Comparison of ENCODE assay signal across 1 cellular context in genomic region chr19:43950834-43951626, GRCh38.
TF ChIP-seq lines count a peak whose summit lies in the region.

Gene ZNF221 (plus strand): TSS chr19:43951228. CDS start chr19:43962727, 11,499 bp downstream.

TF ChIP-seq in HepG2, 621 proteins besides CTCF, POLR2A, EP300 and RAD21 (continued from another document and continues in another):
- TF ChIP-seq, protein P1, sequence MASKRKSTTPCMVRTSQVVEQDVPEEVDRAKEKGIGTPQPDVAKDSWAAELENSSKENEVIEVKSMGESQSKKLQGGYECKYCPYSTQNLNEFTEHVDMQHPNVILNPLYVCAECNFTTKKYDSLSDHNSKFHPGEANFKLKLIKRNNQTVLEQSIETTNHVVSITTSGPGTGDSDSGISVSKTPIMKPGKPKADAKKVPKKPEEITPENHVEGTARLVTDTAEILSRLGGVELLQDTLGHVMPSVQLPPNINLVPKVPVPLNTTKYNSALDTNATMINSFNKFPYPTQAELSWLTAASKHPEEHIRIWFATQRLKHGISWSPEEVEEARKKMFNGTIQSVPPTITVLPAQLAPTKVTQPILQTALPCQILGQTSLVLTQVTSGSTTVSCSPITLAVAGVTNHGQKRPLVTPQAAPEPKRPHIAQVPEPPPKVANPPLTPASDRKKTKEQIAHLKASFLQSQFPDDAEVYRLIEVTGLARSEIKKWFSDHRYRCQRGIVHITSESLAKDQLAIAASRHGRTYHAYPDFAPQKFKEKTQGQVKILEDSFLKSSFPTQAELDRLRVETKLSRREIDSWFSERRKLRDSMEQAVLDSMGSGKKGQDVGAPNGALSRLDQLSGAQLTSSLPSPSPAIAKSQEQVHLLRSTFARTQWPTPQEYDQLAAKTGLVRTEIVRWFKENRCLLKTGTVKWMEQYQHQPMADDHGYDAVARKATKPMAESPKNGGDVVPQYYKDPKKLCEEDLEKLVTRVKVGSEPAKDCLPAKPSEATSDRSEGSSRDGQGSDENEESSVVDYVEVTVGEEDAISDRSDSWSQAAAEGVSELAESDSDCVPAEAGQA (IDR thresholded peaks at IDR 0.05; ENCODE audit: low read depth) = peak; percentile 64; the same call in 1 of the 2 replicates
- TF ChIP-seq, protein P1 (CRISPR knock-in tag; IDR thresholded peaks at IDR 0.05; ENCODE audit: borderline replicate concordance) = no peak
- no peak for TF ChIP-seq RNF2 (conservative IDR thresholded peaks at IDR 0.05; ENCODE audit: low read depth)
- no peak for TF ChIP-seq ZKSCAN8 (CRISPR knock-in tag; IDR thresholded peaks at IDR 0.05; ENCODE audit: borderline replicate concordance)
- TF ChIP-seq ZNF496 (CRISPR knock-in tag; IDR thresholded peaks at IDR 0.05; ENCODE audit: insufficient replicate concordance) = no peak
- TF ChIP-seq ZNF264 (CRISPR knock-in tag; IDR thresholded peaks at IDR 0.05) = no peak
- TF ChIP-seq SRSF4 (IDR thresholded peaks at IDR 0.05; ENCODE audit: low read depth, low read length, poor library complexity, severe bottlenecking) = no peak
- TF ChIP-seq, protein P2, sequence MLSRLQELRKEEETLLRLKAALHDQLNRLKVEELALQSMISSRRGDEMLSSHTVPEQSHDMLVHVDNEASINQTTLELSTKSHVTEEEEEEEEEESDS (CRISPR knock-in tag; IDR thresholded peaks at IDR 0.05; ENCODE audit: borderline replicate concordance) = no peak
- no peak for TF ChIP-seq GFI1 (CRISPR knock-in tag; IDR thresholded peaks at IDR 0.05; ENCODE audit: borderline replicate concordance)
- TF ChIP-seq HOXA7 (CRISPR knock-in tag; IDR thresholded peaks at IDR 0.05) = no peak
- TF ChIP-seq ZFY (CRISPR knock-in tag; IDR thresholded peaks at IDR 0.05) = peak; percentile 56; the same call in 1 of the 2 replicates
- no peak for TF ChIP-seq ZBTB8A (CRISPR knock-in tag; IDR thresholded peaks at IDR 0.05; ENCODE audit: borderline replicate concordance, low read depth)
- TF ChIP-seq RXRB (CRISPR knock-in tag; IDR thresholded peaks at IDR 0.05; ENCODE audit: borderline replicate concordance) = peak; percentile 55
- TF ChIP-seq, protein P3, sequence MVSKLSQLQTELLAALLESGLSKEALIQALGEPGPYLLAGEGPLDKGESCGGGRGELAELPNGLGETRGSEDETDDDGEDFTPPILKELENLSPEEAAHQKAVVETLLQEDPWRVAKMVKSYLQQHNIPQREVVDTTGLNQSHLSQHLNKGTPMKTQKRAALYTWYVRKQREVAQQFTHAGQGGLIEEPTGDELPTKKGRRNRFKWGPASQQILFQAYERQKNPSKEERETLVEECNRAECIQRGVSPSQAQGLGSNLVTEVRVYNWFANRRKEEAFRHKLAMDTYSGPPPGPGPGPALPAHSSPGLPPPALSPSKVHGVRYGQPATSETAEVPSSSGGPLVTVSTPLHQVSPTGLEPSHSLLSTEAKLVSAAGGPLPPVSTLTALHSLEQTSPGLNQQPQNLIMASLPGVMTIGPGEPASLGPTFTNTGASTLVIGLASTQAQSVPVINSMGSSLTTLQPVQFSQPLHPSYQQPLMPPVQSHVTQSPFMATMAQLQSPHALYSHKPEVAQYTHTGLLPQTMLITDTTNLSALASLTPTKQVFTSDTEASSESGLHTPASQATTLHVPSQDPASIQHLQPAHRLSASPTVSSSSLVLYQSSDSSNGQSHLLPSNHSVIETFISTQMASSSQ (IDR thresholded peaks at IDR 0.05; ENCODE audit: low read depth) = no peak
- TF ChIP-seq, protein P3 (CRISPR knock-in tag; IDR thresholded peaks at IDR 0.05; ENCODE audit: borderline replicate concordance) = no peak
- peak; percentile 68; the same call in 1 of the 2 replicates for TF ChIP-seq ZNF605 (CRISPR knock-in tag; IDR thresholded peaks at IDR 0.05)
- TF ChIP-seq ZSCAN29 (CRISPR knock-in tag; conservative IDR thresholded peaks at IDR 0.05) = no peak
- 0 out of 2 replicates have a peak, but pooled peaks have one; percentile 19 for TF ChIP-seq FOXJ3 (CRISPR knock-in tag; IDR thresholded peaks at IDR 0.05; ENCODE audit: borderline replicate concordance)
- peak; percentile 49 for TF ChIP-seq CCAR2 (optimal IDR thresholded peaks at IDR 0.05; ENCODE audit: low read depth, low read length)
- peak; percentile 46; the same call in 1 of the 2 replicates for TF ChIP-seq ZNF274 (CRISPR knock-in tag; IDR thresholded peaks at IDR 0.05)
- TF ChIP-seq, protein P4, sequence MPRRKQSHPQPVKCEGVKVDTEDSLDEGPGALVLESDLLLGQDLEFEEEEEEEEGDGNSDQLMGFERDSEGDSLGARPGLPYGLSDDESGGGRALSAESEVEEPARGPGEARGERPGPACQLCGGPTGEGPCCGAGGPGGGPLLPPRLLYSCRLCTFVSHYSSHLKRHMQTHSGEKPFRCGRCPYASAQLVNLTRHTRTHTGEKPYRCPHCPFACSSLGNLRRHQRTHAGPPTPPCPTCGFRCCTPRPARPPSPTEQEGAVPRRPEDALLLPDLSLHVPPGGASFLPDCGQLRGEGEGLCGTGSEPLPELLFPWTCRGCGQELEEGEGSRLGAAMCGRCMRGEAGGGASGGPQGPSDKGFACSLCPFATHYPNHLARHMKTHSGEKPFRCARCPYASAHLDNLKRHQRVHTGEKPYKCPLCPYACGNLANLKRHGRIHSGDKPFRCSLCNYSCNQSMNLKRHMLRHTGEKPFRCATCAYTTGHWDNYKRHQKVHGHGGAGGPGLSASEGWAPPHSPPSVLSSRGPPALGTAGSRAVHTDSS (CRISPR knock-in tag; conservative IDR thresholded peaks at IDR 0.05) = no peak
- no peak for TF ChIP-seq ZNF678 (CRISPR knock-in tag; IDR thresholded peaks at IDR 0.05)
- TF ChIP-seq, protein P5, sequence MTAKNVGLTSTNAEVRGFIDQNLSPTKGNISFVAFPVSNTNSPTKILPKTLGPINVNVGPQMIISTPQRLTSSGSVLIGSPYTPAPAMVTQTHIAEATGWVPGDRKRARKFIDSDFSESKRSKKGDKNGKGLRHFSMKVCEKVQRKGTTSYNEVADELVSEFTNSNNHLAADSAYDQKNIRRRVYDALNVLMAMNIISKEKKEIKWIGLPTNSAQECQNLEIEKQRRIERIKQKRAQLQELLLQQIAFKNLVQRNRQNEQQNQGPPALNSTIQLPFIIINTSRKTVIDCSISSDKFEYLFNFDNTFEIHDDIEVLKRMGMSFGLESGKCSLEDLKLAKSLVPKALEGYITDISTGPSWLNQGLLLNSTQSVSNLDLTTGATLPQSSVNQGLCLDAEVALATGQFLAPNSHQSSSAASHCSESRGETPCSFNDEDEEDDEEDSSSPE (CRISPR knock-in tag; IDR thresholded peaks at IDR 0.05) = peak; percentile 63; the same call in 1 of the 2 replicates
- no peak for TF ChIP-seq IRF1 (CRISPR knock-in tag; IDR thresholded peaks at IDR 0.05; ENCODE audit: low read depth)
- TF ChIP-seq DR1 (CRISPR knock-in tag; IDR thresholded peaks at IDR 0.05) = no peak
- TF ChIP-seq ZBTB34 (CRISPR knock-in tag; IDR thresholded peaks at IDR 0.05) = no peak
- TF ChIP-seq, protein P6, sequence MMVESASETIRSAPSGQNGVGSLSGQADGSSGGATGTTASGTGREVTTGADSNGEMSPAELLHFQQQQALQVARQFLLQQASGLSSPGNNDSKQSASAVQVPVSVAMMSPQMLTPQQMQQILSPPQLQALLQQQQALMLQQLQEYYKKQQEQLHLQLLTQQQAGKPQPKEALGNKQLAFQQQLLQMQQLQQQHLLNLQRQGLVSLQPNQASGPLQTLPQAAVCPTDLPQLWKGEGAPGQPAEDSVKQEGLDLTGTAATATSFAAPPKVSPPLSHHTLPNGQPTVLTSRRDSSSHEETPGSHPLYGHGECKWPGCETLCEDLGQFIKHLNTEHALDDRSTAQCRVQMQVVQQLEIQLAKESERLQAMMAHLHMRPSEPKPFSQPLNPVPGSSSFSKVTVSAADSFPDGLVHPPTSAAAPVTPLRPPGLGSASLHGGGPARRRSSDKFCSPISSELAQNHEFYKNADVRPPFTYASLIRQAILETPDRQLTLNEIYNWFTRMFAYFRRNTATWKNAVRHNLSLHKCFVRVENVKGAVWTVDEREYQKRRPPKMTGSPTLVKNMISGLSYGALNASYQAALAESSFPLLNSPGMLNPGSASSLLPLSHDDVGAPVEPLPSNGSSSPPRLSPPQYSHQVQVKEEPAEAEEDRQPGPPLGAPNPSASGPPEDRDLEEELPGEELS (CRISPR knock-in tag; IDR thresholded peaks at IDR 0.05) = no peak
- TF ChIP-seq ZFAT (CRISPR knock-in tag; conservative IDR thresholded peaks at IDR 0.05) = no peak
- no peak for TF ChIP-seq ZNF337 (CRISPR knock-in tag; IDR thresholded peaks at IDR 0.05; ENCODE audit: borderline replicate concordance, low read depth)
- TF ChIP-seq KAT2B (IDR thresholded peaks at IDR 0.05; ENCODE audit: borderline replicate concordance, low read depth, low read length) = no peak
- no peak; the same call in 1 of the 2 replicates for TF ChIP-seq EHMT2 (IDR thresholded peaks at IDR 0.05; ENCODE audit: borderline replicate concordance, low read depth, low read length)
- no peak for TF ChIP-seq ZFP36L2 (CRISPR knock-in tag; IDR thresholded peaks at IDR 0.05)
- no peak for TF ChIP-seq FOXM1 (CRISPR knock-in tag; IDR thresholded peaks at IDR 0.05)
- TF ChIP-seq ZFX (CRISPR knock-in tag; IDR thresholded peaks at IDR 0.05; ENCODE audit: low read depth) = peak; percentile 57
- TF ChIP-seq CCDC6 (CRISPR knock-in tag; IDR thresholded peaks at IDR 0.05) = no peak
- TF ChIP-seq MXI1 (IDR thresholded peaks at IDR 0.05; ENCODE audit: borderline replicate concordance, low read depth, low read length) = peak; percentile 68; the same call in 1 of the 3 replicates
- no peak for TF ChIP-seq ZNF768 (CRISPR knock-in tag; IDR thresholded peaks at IDR 0.05)
- no peak for TF ChIP-seq ZNF772 (CRISPR knock-in tag; IDR thresholded peaks at IDR 0.05)
- TF ChIP-seq ZNF263 (CRISPR knock-in tag; IDR thresholded peaks at IDR 0.05) = no peak
- TF ChIP-seq LCORL (IDR thresholded peaks at IDR 0.05) = no peak
- peak; percentile 49; the same call in 1 of the 2 replicates for TF ChIP-seq LCORL (CRISPR knock-in tag; IDR thresholded peaks at IDR 0.05)
- no peak for TF ChIP-seq ZNF33A (CRISPR knock-in tag; IDR thresholded peaks at IDR 0.05; ENCODE audit: borderline replicate concordance)
- no peak for TF ChIP-seq SRF (IDR thresholded peaks at IDR 0.05; ENCODE audit: low read depth, low read length)
- no peak for TF ChIP-seq POLR2AphosphoS2 (IDR thresholded peaks at IDR 0.05; ENCODE audit: low read depth, low read length)
- TF ChIP-seq, protein P7, sequence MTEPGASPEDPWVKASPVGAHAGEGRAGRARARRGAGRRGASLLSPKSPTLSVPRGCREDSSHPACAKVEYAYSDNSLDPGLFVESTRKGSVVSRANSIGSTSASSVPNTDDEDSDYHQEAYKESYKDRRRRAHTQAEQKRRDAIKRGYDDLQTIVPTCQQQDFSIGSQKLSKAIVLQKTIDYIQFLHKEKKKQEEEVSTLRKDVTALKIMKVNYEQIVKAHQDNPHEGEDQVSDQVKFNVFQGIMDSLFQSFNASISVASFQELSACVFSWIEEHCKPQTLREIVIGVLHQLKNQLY (CRISPR knock-in tag; IDR thresholded peaks at IDR 0.05) = no peak
- no peak for TF ChIP-seq SCMH1 (CRISPR knock-in tag; IDR thresholded peaks at IDR 0.05; ENCODE audit: borderline replicate concordance)
